In the genomic region with DNA sequence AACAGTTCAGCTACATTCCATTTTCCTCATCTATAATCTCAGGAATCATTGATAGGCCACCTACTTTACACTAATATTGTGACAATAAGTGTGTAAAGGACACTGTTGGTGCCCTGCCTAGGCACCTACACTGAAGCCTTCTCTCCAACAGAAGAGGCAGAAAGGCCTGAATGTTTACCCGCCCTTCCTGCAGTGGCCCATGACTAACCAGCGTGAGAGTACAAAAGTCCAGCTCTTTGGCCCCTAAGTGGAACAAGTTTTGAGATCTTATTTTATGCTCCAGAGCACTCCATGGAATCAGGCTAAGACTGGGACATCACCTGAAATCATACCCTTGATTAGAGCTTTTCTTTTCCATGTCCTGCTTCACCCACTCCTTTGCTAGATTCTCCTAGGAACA, we compare ENCODE assay signal across 21 cellular contexts.
"Had no signal": no experiment of that assay in that cellular context is flagged by ENCODE, and none has a peak within 500 bp of the region (broad histone marks: within the 10 kb centered on the region; RNA-seq: fewer than 3 reads in every experiment).

No MANE protein-coding gene starts in this region.

- H3K9me3 ChIP-seq: body of pancreas, gastrocnemius medialis, heart left ventricle, sigmoid colon, stomach, testis, upper lobe of right lung had no signal

- H3K36me3 ChIP-seq: sigmoid colon, upper lobe of right lung had no signal

- H3K27ac Mint-ChIP-seq: activated naive CD8-positive, alpha-beta T cell treated with anti-CD3 and anti-CD28 coated beads for 36 hours; activated T-helper 1 cell treated with anti-CD3 and anti-CD28 coated beads, Interleukin-12 subunit alpha, Interleukin-12 subunit beta, Interleukin-2, Interleukin-4 antibody, amounts not matched to agents 30 ng/mL and 10 ng/mL and 1 ng/mL, durations not matched to agents 14 hours and 24 hours and 36 hours; dendritic cell treated with granulocyte-macrophage colony-stimulating factor and Interleukin-4, amounts not matched to agents 40 ng/mL and 50 ng/mL, for 4 days; naive thymus-derived CD8-positive, alpha-beta T cell; progenitor cell of endocrine pancreas had no signal

- ATAC-seq: activated CD4-positive, CD25-positive, alpha-beta regulatory T cell treated with anti-CD3 and anti-CD28 coated beads, Interleukin-2, amount 50 U/mL, for 24 hours; body of pancreas; gastrocnemius medialis; heart left ventricle; left cardiac atrium; naive thymus-derived CD8-positive, alpha-beta T cell; upper lobe of right lung had no signal

- H3K4me3 Mint-ChIP-seq: activated naive CD8-positive, alpha-beta T cell treated with anti-CD3 and anti-CD28 coated beads for 36 hours; activated T-helper 1 cell treated with anti-CD3 and anti-CD28 coated beads, Interleukin-12 subunit alpha, Interleukin-12 subunit beta, Interleukin-2, Interleukin-4 antibody, amounts not matched to agents 30 ng/mL and 10 ng/mL and 1 ng/mL, durations not matched to agents 14 hours and 24 hours and 36 hours; dendritic cell treated with granulocyte-macrophage colony-stimulating factor and Interleukin-4, amounts not matched to agents 40 ng/mL and 50 ng/mL, for 4 days; naive thymus-derived CD8-positive, alpha-beta T cell had no signal

- H3K36me3 Mint-ChIP-seq: activated naive CD8-positive, alpha-beta T cell treated with anti-CD3 and anti-CD28 coated beads for 36 hours; naive thymus-derived CD8-positive, alpha-beta T cell had no signal

- DNase-seq: activated CD4-positive, alpha-beta T cell treated with anti-CD3 and anti-CD28 coated beads, Interleukin-2, amount 50 U/mL, for 1 hour; activated naive CD8-positive, alpha-beta T cell treated with anti-CD3 and anti-CD28 coated beads for 36 hours; amygdala; body of pancreas; central memory CD4-positive, alpha-beta T cell; effector memory CD4-positive, alpha-beta T cell; erythroblast; gastrocnemius medialis; heart left ventricle; left cardiac atrium; naive thymus-derived CD8-positive, alpha-beta T cell; nucleus accumbens; sigmoid colon; stimulated activated CD4-positive, alpha-beta T cell treated with anti-CD3 and anti-CD28 coated beads, Interleukin-1b, Interleukin-23, amount 100 ng/mL, for 48 hours; stomach; testis; upper lobe of right lung had no signal

- H3K27me3 Mint-ChIP-seq: progenitor cell of endocrine pancreas had no signal

- H3K4me1 ChIP-seq: body of pancreas, sigmoid colon, stomach, testis, upper lobe of right lung had no signal

- H3K4me3 ChIP-seq: body of pancreas, gastrocnemius medialis, heart left ventricle, sigmoid colon, stomach, testis, upper lobe of right lung had no signal

- H3K4me1 Mint-ChIP-seq: activated naive CD8-positive, alpha-beta T cell treated with anti-CD3 and anti-CD28 coated beads for 36 hours; naive thymus-derived CD8-positive, alpha-beta T cell had no signal

- H3K27ac ChIP-seq: body of pancreas, gastrocnemius medialis, sigmoid colon, stomach, testis, upper lobe of right lung had no signal

- H3K27me3 ChIP-seq: body of pancreas, gastrocnemius medialis, heart left ventricle, sigmoid colon, stomach, testis, upper lobe of right lung had no signal

- H3K9me3 Mint-ChIP-seq: activated naive CD8-positive, alpha-beta T cell treated with anti-CD3 and anti-CD28 coated beads for 36 hours; activated T-helper 1 cell treated with anti-CD3 and anti-CD28 coated beads, Interleukin-12 subunit alpha, Interleukin-12 subunit beta, Interleukin-2, Interleukin-4 antibody, amounts not matched to agents 30 ng/mL and 10 ng/mL and 1 ng/mL, durations not matched to agents 14 hours and 24 hours and 36 hours; dendritic cell treated with granulocyte-macrophage colony-stimulating factor and Interleukin-4, amounts not matched to agents 40 ng/mL and 50 ng/mL, for 4 days; naive thymus-derived CD8-positive, alpha-beta T cell had no signal
